ENCODE assay signal across 17 cellular contexts in the genomic region with DNA sequence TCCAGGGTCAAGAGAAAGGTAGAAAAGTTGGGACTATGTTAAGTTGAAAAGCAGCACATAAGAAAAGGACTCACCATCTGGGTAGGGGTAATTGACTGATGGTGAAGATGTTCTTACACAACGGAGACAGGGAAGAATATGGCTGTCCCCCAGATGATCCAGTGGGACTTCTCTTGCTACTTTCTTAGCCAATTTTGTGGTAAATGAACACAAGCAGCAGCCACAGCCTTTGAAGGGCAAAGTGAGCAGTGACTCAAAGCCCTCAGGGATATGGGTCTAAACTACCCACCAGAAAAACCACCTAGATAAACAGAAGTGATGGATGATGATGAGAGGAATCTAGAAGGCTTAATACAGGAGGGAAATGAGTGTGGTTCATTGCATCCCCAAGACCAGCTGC.
A peak's percentile ranks its signal among the peaks of the same experiment; 100 is the strongest.
DNase-seq lines count a peak whose midpoint lies in the region; ATAC-seq and FAIRE-seq lines count a peak whose summit lies in the region.
"Had no signal": no experiment of that assay in that cellular context is flagged by ENCODE, and none has a peak within 500 bp of the region (broad histone marks: within the 10 kb centered on the region; RNA-seq: fewer than 3 reads in every experiment).

No MANE protein-coding gene starts in this region.

- peaks cover 31 to 58% (median 47%) of the 10 kb centered on the region in 11 experiments for H3K9me3 ChIP-seq in BLaER1 treated with 17β-estradiol and CSF1 and Interleukin-3, amounts not matched to agents 10 nM and 100 nM (replicated peaks in 1 of 11)
- H3K9me3 ChIP-seq: HAP-1 had no signal

- H4K20me1 ChIP-seq in BLaER1 treated with 17β-estradiol and CSF1 and Interleukin-3, amounts not matched to agents 10 nM and 100 nM, result no peaks in the 10 kb centered on the region

- H3K27me3 ChIP-seq in BLaER1 treated with 17β-estradiol and CSF1 and Interleukin-3, amounts not matched to agents 10 nM and 100 nM, result peaks cover 0 to 8% (median 0%) of the 10 kb centered on the region in 11 experiments; a peak in 2 of 22 replicates

- H3K27ac ChIP-seq in BLaER1 treated with 17β-estradiol and CSF1 and Interleukin-3, amounts not matched to agents 10 nM and 100 nM, result peak overlapping the region in 5 of 11 experiments; percentile 16 to 78 (median 62); a peak in 7 of 22 replicates

- peaks cover 10 to 27% (median 20%) of the 10 kb centered on the region in 10 experiments; a peak in 18 of 20 replicates for H3K4me1 ChIP-seq in BLaER1 treated with 17β-estradiol and CSF1 and Interleukin-3, amounts not matched to agents 10 nM and 100 nM
- H3K4me1 ChIP-seq: HAP-1 had no signal

- H3K4me2 ChIP-seq in BLaER1 treated with 17β-estradiol and CSF1 and Interleukin-3, amounts not matched to agents 10 nM and 100 nM, result peak overlapping the region in 9 of 11 experiments; percentile 22 to 76 (median 64); a peak in 18 of 22 replicates

- no peak for ATAC-seq in HG03095 (IDR thresholded peaks at IDR 0.05; ENCODE audit: unreplicated experiment)

- no peaks in the 10 kb centered on the region; a peak in 1 of 22 replicates for H3K36me3 ChIP-seq in BLaER1 treated with 17β-estradiol and CSF1 and Interleukin-3, amounts not matched to agents 10 nM and 100 nM
- H3K36me3 ChIP-seq: HAP-1 had no signal

- DNase-seq in HT1080 (ENCODE audit: low read depth) (peak; percentile 4), T1000 (lab: John Stamatoyannopoulos, UW) (peak; percentile 6), NCI-H510A (lab: John Stamatoyannopoulos, UW) (no peak), HTR-8/SVneo (ENCODE audit: insufficient read length, low spot score) (no peak)
- DNase-seq: Calu3; CD4-positive, alpha-beta T cell; CD8-positive, alpha-beta memory T cell; DMS53; DMS79 treated with DMSO at 0.1 percent for 48 hours; GOT3; HFFc6 had no signal

- peak overlapping the region in 3 of 11 experiments; percentile 16 to 29 (median 23); a peak in 2 of 22 replicates for H3K9ac ChIP-seq in BLaER1 treated with 17β-estradiol and CSF1 and Interleukin-3, amounts not matched to agents 10 nM and 100 nM

- FAIRE-seq in HTR-8/SVneo (lab: Jason Lieb, UNC), result no peak
- FAIRE-seq: G401.6, GM12892, H54 had no signal

- no peak overlapping the region for H3K4me3 ChIP-seq in BLaER1 treated with 17β-estradiol and CSF1 and Interleukin-3, amounts not matched to agents 10 nM and 100 nM
- H3K4me3 ChIP-seq: HAP-1 had no signal

Comparison
In these comparisons a context has a peak if more than half of its experiments do, and no peak if none do; other contexts are left out.
1. DNase-seq: peak in HT1080 (single experiment) and T1000 (single experiment); none in NCI-H510A (single experiment) and HTR-8/SVneo (single experiment).